9 cellular contexts compared by ENCODE assay signal in the genomic region with DNA sequence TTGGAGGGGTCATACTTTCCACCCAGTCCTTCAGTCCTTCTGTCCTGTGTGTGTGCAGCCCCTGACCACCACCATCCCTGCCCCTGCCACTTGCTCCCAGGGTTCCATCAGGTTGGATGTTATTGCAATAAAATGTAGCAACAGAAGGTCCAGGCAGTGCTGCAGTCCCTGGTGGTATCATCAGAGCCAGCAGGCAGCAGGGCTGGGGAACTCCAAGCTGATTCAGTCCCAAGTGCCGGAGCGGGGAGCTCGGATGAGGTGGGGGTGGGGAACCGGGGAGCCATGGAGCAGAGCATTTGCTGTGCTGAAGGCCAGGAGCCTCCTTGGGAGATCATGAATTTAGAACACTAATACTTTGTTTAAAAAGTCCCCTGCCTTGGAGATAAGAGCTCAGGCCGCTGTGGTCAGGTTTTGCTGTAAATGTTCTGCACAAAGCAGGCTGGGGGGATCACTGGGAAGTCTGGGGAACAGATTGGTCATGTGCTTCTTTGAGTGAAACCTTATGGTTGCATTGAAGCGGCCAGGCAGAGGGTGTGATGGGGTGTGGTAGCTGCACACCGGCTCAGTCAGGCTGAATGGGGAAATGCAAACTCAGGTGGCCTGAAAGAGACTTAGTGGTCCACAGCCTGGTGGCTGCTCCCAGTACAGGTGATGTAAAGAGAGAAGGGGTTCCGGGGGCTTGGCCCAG.
DNase-seq lines count a peak whose midpoint lies in the region; ATAC-seq, FAIRE-seq and TF ChIP-seq lines count a peak whose summit lies in the region.
"Had no signal": no experiment of that assay in that cellular context is flagged by ENCODE, and none has a peak within 500 bp of the region (broad histone marks: within the 10 kb centered on the region; RNA-seq: fewer than 3 reads in every experiment).

No MANE protein-coding gene starts in this region.

- H3K9ac ChIP-seq in skeletal muscle tissue (ENCODE audit: low read depth in 1 of 3, low read length in 3 of 3): no peak overlapping the region

- peaks cover 47 to 79% (median 61%) of the 10 kb centered on the region in 3 donors for H3K4me1 ChIP-seq in skeletal muscle tissue (ENCODE audit: control insufficient read depth in 3 of 3, insufficient read depth in 3 of 3, low read length in 3 of 3)

- peak; percentile 89 for FAIRE-seq in GM19239 (lab: Jason Lieb, UNC)
- peak; percentile 50 for FAIRE-seq in RCC 7860 (lab: Jason Lieb, UNC)
- FAIRE-seq: islet of Langerhans had no signal

- H3K36me3 Mint-ChIP-seq in glutamatergic neuron (ENCODE audit: unreplicated experiment): peaks cover 4% of the 10 kb centered on the region
- H3K36me3 Mint-ChIP-seq in activated naive CD8-positive, alpha-beta T cell treated with anti-CD3 and anti-CD28 coated beads, Interleukin-2, amount 50 U/mL, for 24 hours (ENCODE audit: low read depth): no peaks in the 10 kb centered on the region

- H3K4me1 Mint-ChIP-seq in glutamatergic neuron (ENCODE audit: low read depth, unreplicated experiment): peaks cover 52% of the 10 kb centered on the region
- H3K4me1 Mint-ChIP-seq in activated naive CD8-positive, alpha-beta T cell treated with anti-CD3 and anti-CD28 coated beads, Interleukin-2, amount 50 U/mL, for 24 hours: peaks cover 52% of the 10 kb centered on the region

- DNase-seq in GM19239 (ENCODE audit: insufficient read length, low spot score) (peak; percentile 54), RCC 7860 (ENCODE audit: low spot score) (peak; percentile 70), glutamatergic neuron (peak; percentile 61)
- DNase-seq in activated naive CD8-positive, alpha-beta T cell treated with anti-CD3 and anti-CD28 coated beads, Interleukin-2, amount 50 U/mL, for 24 hours: no peak

- no peak for TF ChIP-seq CTCF in glutamatergic neuron (IDR thresholded peaks at IDR 0.05; ENCODE audit: partially characterized antibody, unreplicated experiment)

- H3K27me3 ChIP-seq in skeletal muscle tissue (ENCODE audit: control insufficient read depth in 3 of 3, insufficient read depth in 3 of 3, low read length in 3 of 3): no peaks in the 10 kb centered on the region

- H3K4me3 Mint-ChIP-seq in glutamatergic neuron (ENCODE audit: unreplicated experiment): peak overlapping the region; percentile 74
- H3K4me3 Mint-ChIP-seq in activated naive CD8-positive, alpha-beta T cell treated with anti-CD3 and anti-CD28 coated beads, Interleukin-2, amount 50 U/mL, for 24 hours: no peak overlapping the region

- H3K36me3 ChIP-seq in skeletal muscle tissue (ENCODE audit: control insufficient read depth in 3 of 3, insufficient read depth in 3 of 3, low read length in 3 of 3): no peaks in the 10 kb centered on the region

- H3K4me3 ChIP-seq in skeletal muscle tissue (ENCODE audit: low read length in 3 of 3): no peak overlapping the region

- H3K9me3 Mint-ChIP-seq in glutamatergic neuron (ENCODE audit: unreplicated experiment): peaks cover 12% of the 10 kb centered on the region
- H3K9me3 Mint-ChIP-seq in activated naive CD8-positive, alpha-beta T cell treated with anti-CD3 and anti-CD28 coated beads, Interleukin-2, amount 50 U/mL, for 24 hours: no peaks in the 10 kb centered on the region

- ATAC-seq in GM18873 (IDR thresholded peaks at IDR 0.05; ENCODE audit: low FRiP score, unreplicated experiment) (no peak), HG02870 (IDR thresholded peaks at IDR 0.05; ENCODE audit: unreplicated experiment) (no peak), HG03342 (IDR thresholded peaks at IDR 0.05; ENCODE audit: unreplicated experiment) (no peak)
- ATAC-seq in activated naive CD8-positive, alpha-beta T cell treated with anti-CD3 and anti-CD28 coated beads, Interleukin-2, amount 50 U/mL, for 24 hours: no peak

- peak overlapping the region; percentile 72 for H3K27ac ChIP-seq in skeletal muscle tissue (ENCODE audit: low read depth, low read length)

- no peaks in the 10 kb centered on the region for H3K9me3 ChIP-seq in skeletal muscle tissue (ENCODE audit: control insufficient read depth in 3 of 3, low read length in 3 of 3)

- peaks cover 6% of the 10 kb centered on the region for H3K27me3 Mint-ChIP-seq in glutamatergic neuron (ENCODE audit: unreplicated experiment)
- H3K27me3 Mint-ChIP-seq in activated naive CD8-positive, alpha-beta T cell treated with anti-CD3 and anti-CD28 coated beads, Interleukin-2, amount 50 U/mL, for 24 hours: peaks cover 3% of the 10 kb centered on the region

- H3K27ac Mint-ChIP-seq in glutamatergic neuron (ENCODE audit: unreplicated experiment): peak overlapping the region; percentile 83
- H3K27ac Mint-ChIP-seq in activated naive CD8-positive, alpha-beta T cell treated with anti-CD3 and anti-CD28 coated beads, Interleukin-2, amount 50 U/mL, for 24 hours: no peak overlapping the region
